ENCODE assay signal across 8 cellular contexts in genomic region chr17:74864866-74865395, GRCh38. TPM values are rescaled to one million over a fixed set of nuclear protein-coding genes. Genes with fewer than 3 reads are reported as not detected.
DNase-seq lines count a peak whose midpoint lies in the region; TF ChIP-seq lines count a peak whose summit lies in the region.

No MANE protein-coding gene starts in this region.

- TF ChIP-seq CTCF in HFF-Myc (IDR thresholded peaks at IDR 0.05; ENCODE audit: low read depth, low read length, missing control alignments) (peak; percentile 94), ovary (IDR thresholded peaks at IDR 0.05) (peak; percentile 90 to 94 (median 93)), transverse colon (IDR thresholded peaks at IDR 0.05) (peak; percentile 96 to 98 (median 97))

- in situ Hi-C loops in transverse colon (cut with MboI; ENCODE audit: low pct_ligation_motif_present in 1 of 4, low pct_unique_long_range_greater_than_20kb in 1 of 4, low sequenced_read_pairs in 3 of 4): loop anchor here in 3 of 4 donors (5.0 to 25.0 kb wide), 3 partner anchors 70 to 128 kb away; partner anchors contain the start of genes NHERF1 (in 2 of the 3) and RAB37 (in 2 of the 3)

- DNase-seq in COLO668 (lab: John Stamatoyannopoulos, UW; ENCODE audit: unreplicated experiment) (peak; percentile 52), HFF-Myc (ENCODE audit: extremely low read depth, low read depth) (peak; percentile 42), SJCRH30 (peak; percentile 76 to 88), foreskin melanocyte (peak; percentile 53), ovary (peak; percentile 66 to 86 (median 83)), transverse colon (peak; percentile 79), OCI-M2 (lab: John Stamatoyannopoulos, UW; ENCODE audit: unreplicated experiment) (no peak)
- DNase-seq in activated T-helper 9 cell treated with anti-CD3 and anti-CD28 coated beads, Interleukin-2, amount 50 U/mL, for 16 hours (ENCODE audit: low read depth): peak; percentile 62

- H3K36me3 ChIP-seq in SJCRH30: no peaks in the 10 kb centered on the region
- H3K36me3 ChIP-seq in ovary: no peaks in the 10 kb centered on the region
- H3K36me3 ChIP-seq in transverse colon: no peaks in the 10 kb centered on the region

- no peak for TF ChIP-seq EP300 in ovary (IDR thresholded peaks at IDR 0.05)
- no peak for TF ChIP-seq EP300 in transverse colon (IDR thresholded peaks at IDR 0.05; ENCODE audit: low read depth)

- WGBS in ovary, 3 donors: 24 to 26% (median 24%) methylated on average over 11 of the region's 11 CpGs
- WGBS in transverse colon (ENCODE audit: low coverage in 1 of 2), 2 donors: 27 to 70% methylated on average over 3 to 11 of the region's 11 CpGs

- H3K4me1 ChIP-seq in SJCRH30 (no peaks in the 10 kb centered on the region), ovary (ENCODE audit: insufficient read depth) (peaks cover 8% of the 10 kb centered on the region), transverse colon (peaks cover 12 to 23% (median 22%) of the 10 kb centered on the region in 4 donors)

- intact Hi-C loops in ovary (cut with DNase I) (loop anchor here in 3 of 4 donors (2.0 to 10.0 kb wide), 5 partner anchors 73 to 123 kb away; partner anchors contain the start of gene NHERF1 (in 1 of the 3)), transverse colon (cut with DNase I; ENCODE audit: low total_unique reads) (loop anchor here (2.0 kb wide), 1 partner anchor 120 kb away; no protein-coding TSS in a partner anchor)

- H3K9me3 ChIP-seq in SJCRH30 (replicated peaks) (no peaks in the 10 kb centered on the region), ovary (no peaks in the 10 kb centered on the region), transverse colon (no peaks in the 10 kb centered on the region)

- no peak for TF ChIP-seq POLR2A in ovary (IDR thresholded peaks at IDR 0.05)
- TF ChIP-seq POLR2A in transverse colon (IDR thresholded peaks at IDR 0.05): no peak

- H3K4me3 ChIP-seq in HFF-Myc (replicated peaks; ENCODE audit: low read depth, low read length): no peak overlapping the region
- H3K4me3 ChIP-seq in SJCRH30: no peak overlapping the region
- no peak overlapping the region for H3K4me3 ChIP-seq in ovary
- no peak overlapping the region for H3K4me3 ChIP-seq in transverse colon

- H3K27ac ChIP-seq in SJCRH30 (no peak overlapping the region), ovary (no peak overlapping the region), transverse colon (no peak overlapping the region)

- peaks cover 6% of the 10 kb centered on the region for H3K27me3 ChIP-seq in SJCRH30
- peaks cover 3% of the 10 kb centered on the region for H3K27me3 ChIP-seq in ovary
- peaks cover 25% of the 10 kb centered on the region for H3K27me3 ChIP-seq in transverse colon

RNA-seq across cellular contexts. Expression of gene GRIN2C, which starts 5.2 kb away (rescaled TPM):
- total RNA-seq in SJCRH30 (2014; rRNA removed; shearing (Covaris generic)): not detected in 2 replicates
- total RNA-seq in ovary: under 1 TPM; 0.11 to 0.82 (median 0.32) TPM
- under 1 TPM; 0.36 to 0.58 TPM for polyA plus RNA-seq in ovary
- total RNA-seq in transverse colon: under 1 TPM in 2 of 4 donors, not detected in 2; 0.27 to 0.40 TPM

RNA-seq across cellular contexts. Expression of gene FDXR, which starts 7.9 kb away (rescaled TPM):
- total RNA-seq in SJCRH30 (2014; rRNA removed; shearing (Covaris generic)): 6.7 and 7.2 TPM in 2 replicates
- total RNA-seq in ovary (10 to 100 TPM; 11.1 to 50.8 (median 43.4) TPM), transverse colon (10 to 100 TPM in 2 of 4 donors, 1 to 10 TPM in 2; 5.8 to 16.2 (median 10.4) TPM)
- polyA plus RNA-seq in ovary: 10 to 100 TPM; 13.6 to 26.5 TPM

RNA-seq across cellular contexts. Expression of gene FADS6, which starts 28.5 kb away (rescaled TPM):
- not detected in 2 replicates for total RNA-seq in SJCRH30 (2014; rRNA removed; shearing (Covaris generic))
- under 1 TPM in 1 of 7 donors, not detected in 6; 0.42 TPM for total RNA-seq in ovary
- polyA plus RNA-seq in ovary: under 1 TPM in 1 of 2 donors, not detected in 1; 0.12 TPM
- 10 to 100 TPM in 1 of 4 donors, 1 to 10 TPM in 1, under 1 TPM in 1, not detected in 1; 0.64 to 25.8 (median 3.7) TPM for total RNA-seq in transverse colon

RNA-seq across cellular contexts. Expression of gene USH1G, which starts 58.1 kb away (rescaled TPM):
- total RNA-seq in SJCRH30 (2014; rRNA removed; shearing (Covaris generic)): 0.08 and 0.14 TPM in 2 replicates
- total RNA-seq in ovary (1 to 10 TPM in 4 of 7 donors, under 1 TPM in 3; 0.57 to 1.4 (median 1.1) TPM), transverse colon (under 1 TPM in 2 of 4 donors, not detected in 2; 0.27 to 0.32 TPM)
- under 1 TPM; 0.08 to 0.29 TPM for polyA plus RNA-seq in ovary

RNA-seq across cellular contexts. Expression of gene OTOP2, which starts 59.1 kb away (rescaled TPM):
- not detected in 2 replicates for total RNA-seq in SJCRH30 (2014; rRNA removed; shearing (Covaris generic))
- total RNA-seq in ovary (not detected), transverse colon (10 to 100 TPM in 3 of 4 donors, 1 to 10 TPM in 1; 3.4 to 99.1 (median 62.6) TPM)
- polyA plus RNA-seq in ovary: not detected
